In the genomic region with DNA sequence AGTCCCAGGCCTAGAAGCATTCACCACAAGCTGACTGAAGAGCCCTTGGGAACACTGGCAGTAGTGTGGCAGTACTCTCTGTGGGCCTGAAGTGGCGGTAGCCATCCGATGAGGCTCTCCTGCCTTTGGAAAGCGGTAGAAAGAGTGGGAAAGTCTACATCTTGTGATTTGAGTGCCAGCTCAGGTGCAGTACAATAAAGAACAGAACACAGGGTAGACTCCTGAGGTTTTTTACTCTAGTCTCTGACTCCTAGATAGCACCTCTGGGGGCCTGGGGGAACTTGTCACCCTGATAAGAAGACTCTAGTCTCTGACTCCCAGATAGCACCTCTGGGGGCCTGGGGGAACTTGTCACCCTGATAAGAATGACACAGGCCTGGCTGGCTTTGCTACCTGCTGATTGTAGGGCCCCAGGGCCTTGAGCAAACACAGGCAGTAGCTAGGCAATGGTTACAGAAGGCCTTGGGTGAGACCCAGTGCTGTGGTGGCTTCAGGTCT, we compare ENCODE assay signal across 24 cellular contexts. TPM values are rescaled to one million over a fixed set of nuclear protein-coding genes. Genes with fewer than 3 reads are reported as not detected.
"Had no signal": no experiment of that assay in that cellular context is flagged by ENCODE, and none has a peak within 500 bp of the region (broad histone marks: within the 10 kb centered on the region; RNA-seq: fewer than 3 reads in every experiment).

No MANE protein-coding gene starts in this region.

- DNase-seq: activated CD4-positive, alpha-beta memory T cell treated with anti-CD3 and anti-CD28 coated beads for 36 hours; activated CD4-positive, alpha-beta T cell treated with anti-CD3 and anti-CD28 coated beads for 36 hours; activated CD8-positive, alpha-beta memory T cell treated with anti-CD3 and anti-CD28 coated beads, Interleukin-2, amount 10 ng/mL, durations not matched to agents 7 days and 5 days; caudate nucleus; dorsolateral prefrontal cortex; foreskin fibroblast; hippocampal formation; kidney; stimulated activated CD4-positive, alpha-beta T cell treated with anti-CD3 and anti-CD28 coated beads, Interleukin-12 subunit alpha, Interleukin-12 subunit beta, amount 100 ng/mL, for 4 hours; stimulated activated CD4-positive, alpha-beta T cell treated with anti-CD3 and anti-CD28 coated beads, Interleukin-1b, Interleukin-23, amount 100 ng/mL, for 48 hours; stimulated activated CD8-positive, alpha-beta memory T cell treated with anti-CD3 and anti-CD28 coated beads, Interleukin-4, amount 100 ng/mL, for 48 hours; stimulated activated naive CD4-positive, alpha-beta T cell treated with Interleukin-2 at 50 U/mL for 16 hours; substantia nigra; T-helper 1 cell; T1000; uterus had no signal

- H3K4me1 ChIP-seq: right atrium auricular region, tibial nerve, uterus had no signal

- H3K27ac Mint-ChIP-seq: activated CD4-positive, alpha-beta memory T cell treated with anti-CD3 and anti-CD28 coated beads for 36 hours; activated CD4-positive, alpha-beta T cell treated with anti-CD3 and anti-CD28 coated beads for 36 hours; activated CD8-positive, alpha-beta memory T cell treated with anti-CD3 and anti-CD28 coated beads, Interleukin-2, amount 10 ng/mL, durations not matched to agents 7 days and 5 days; activated naive CD8-positive, alpha-beta T cell; progenitor cell of endocrine pancreas had no signal

- H3K27ac ChIP-seq: dorsolateral prefrontal cortex, right atrium auricular region, tibial nerve, uterus had no signal

- H3K9me3 Mint-ChIP-seq: activated CD4-positive, alpha-beta memory T cell treated with anti-CD3 and anti-CD28 coated beads for 36 hours had no signal

- ATAC-seq: activated CD4-positive, alpha-beta T cell treated with anti-CD3 and anti-CD28 coated beads for 36 hours; activated CD8-positive, alpha-beta memory T cell treated with anti-CD3 and anti-CD28 coated beads, Interleukin-2, amount 10 ng/mL, durations not matched to agents 7 days and 5 days; left lobe of liver had no signal

- H3K4me3 Mint-ChIP-seq: activated CD4-positive, alpha-beta memory T cell treated with anti-CD3 and anti-CD28 coated beads for 36 hours; activated CD4-positive, alpha-beta T cell treated with anti-CD3 and anti-CD28 coated beads for 36 hours; activated CD8-positive, alpha-beta memory T cell treated with anti-CD3 and anti-CD28 coated beads, Interleukin-2, amount 10 ng/mL, durations not matched to agents 7 days and 5 days; activated naive CD8-positive, alpha-beta T cell; neural crest cell had no signal

- H3K4me3 ChIP-seq: dorsolateral prefrontal cortex, right atrium auricular region, tibial nerve, uterus had no signal

- H3K27me3 Mint-ChIP-seq: activated CD4-positive, alpha-beta T cell treated with anti-CD3 and anti-CD28 coated beads for 36 hours; activated naive CD8-positive, alpha-beta T cell; progenitor cell of endocrine pancreas had no signal

- H3K27me3 ChIP-seq: right atrium auricular region, tibial nerve, uterus had no signal

- H3K9me3 ChIP-seq: uterus had no signal

- H3K4me1 Mint-ChIP-seq: activated CD4-positive, alpha-beta T cell treated with anti-CD3 and anti-CD28 coated beads for 36 hours; activated CD8-positive, alpha-beta memory T cell treated with anti-CD3 and anti-CD28 coated beads, Interleukin-2, amount 10 ng/mL, durations not matched to agents 7 days and 5 days had no signal

- H3K36me3 ChIP-seq: right atrium auricular region, tibial nerve, uterus had no signal

- H3K36me3 Mint-ChIP-seq: activated CD4-positive, alpha-beta memory T cell treated with anti-CD3 and anti-CD28 coated beads for 36 hours; activated CD8-positive, alpha-beta memory T cell treated with anti-CD3 and anti-CD28 coated beads, Interleukin-2, amount 10 ng/mL, durations not matched to agents 7 days and 5 days; activated naive CD8-positive, alpha-beta T cell had no signal

RNA-seq across cellular contexts. Expression of gene IL20, which starts 18.0 kb away (rescaled TPM):
- total RNA-seq: activated CD4-positive, alpha-beta memory T cell treated with anti-CD3 and anti-CD28 coated beads for 36 hours; activated CD4-positive, alpha-beta T cell treated with anti-CD3 and anti-CD28 coated beads for 36 hours; activated CD8-positive, alpha-beta memory T cell treated with anti-CD3 and anti-CD28 coated beads, Interleukin-2, amount 10 ng/mL, durations not matched to agents 7 days and 5 days; dorsolateral prefrontal cortex; glomerular endothelial cell; kidney; left lobe of liver; mononuclear cell; neural crest cell; progenitor cell of endocrine pancreas; tibial nerve had no signal

RNA-seq across cellular contexts. Expression of gene IL24, which starts 49.9 kb away (rescaled TPM):
- total RNA-seq: activated CD8-positive, alpha-beta memory T cell treated with anti-CD3 and anti-CD28 coated beads, Interleukin-2, amount 10 ng/mL, durations not matched to agents 7 days and 5 days; dorsolateral prefrontal cortex; glomerular endothelial cell; kidney; left lobe of liver; neural crest cell; progenitor cell of endocrine pancreas; tibial nerve; uterus had no signal
